9 cellular contexts compared by ENCODE assay signal in the genomic region with DNA sequence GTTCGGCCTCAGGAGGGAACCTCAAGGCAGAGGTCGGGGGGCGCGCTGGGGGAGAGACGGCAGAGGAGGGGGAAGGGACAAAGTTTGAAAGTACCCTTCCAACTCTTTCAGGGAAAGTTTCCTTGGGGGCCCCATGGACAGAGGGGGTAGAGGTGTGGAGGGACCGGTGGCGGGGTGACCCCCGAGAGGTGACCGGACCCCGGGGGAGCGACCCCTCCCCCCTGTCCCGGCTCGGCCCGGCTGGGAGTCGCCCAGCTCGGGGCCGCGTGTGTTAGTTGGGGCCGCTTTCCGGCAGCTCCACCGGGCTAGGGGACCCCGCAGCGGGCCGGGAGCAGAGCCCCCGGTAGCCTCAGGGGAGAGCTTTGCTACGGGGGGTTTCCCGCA. TPM values are rescaled to one million over a fixed set of nuclear protein-coding genes. Genes with fewer than 3 reads are reported as not detected.
DNase-seq lines count a peak whose midpoint lies in the region; ATAC-seq, FAIRE-seq and TF ChIP-seq lines count a peak whose summit lies in the region.
"Had no signal": no experiment of that assay in that cellular context is flagged by ENCODE, and none has a peak within 500 bp of the region (broad histone marks: within the 10 kb centered on the region; RNA-seq: fewer than 3 reads in every experiment).

No MANE protein-coding gene starts in this region.

- no peak for DNase-seq in activated CD4-positive, alpha-beta T cell treated with anti-CD3 and anti-CD28 coated beads, Interleukin-2, amount 10 ng/mL, durations not matched to agents 24 days and 14 days
- no peak for DNase-seq in activated CD4-positive, alpha-beta T cell treated with anti-CD3 and anti-CD28 coated beads for 1 hour
- peak; percentile 53 for DNase-seq in activated naive CD8-positive, alpha-beta T cell treated with anti-CD3 and anti-CD28 coated beads, Interleukin-2, amount 10 ng/mL, durations not matched to agents 7 days and 5 days
- DNase-seq in kidney epithelial cell (ENCODE audit: low read depth): no peak
- DNase-seq in thoracic aorta (ENCODE audit: low spot score): no peak
- DNase-seq in urothelium cell line (ENCODE audit: low spot score): no peak
- DNase-seq in GOT3 (lab: John Stamatoyannopoulos, UW): no peak

- H3K27ac ChIP-seq in thoracic aorta: peak overlapping the region; percentile 72 to 78

- intact Hi-C loops in activated CD4-positive, alpha-beta T cell treated with anti-CD3 and anti-CD28 coated beads, Interleukin-2, amount 10 ng/mL, durations not matched to agents 24 days and 14 days (cut with micrococcal nuclease): no loop called here

- no peaks in the 10 kb centered on the region for H3K9me3 ChIP-seq in thoracic aorta

- peaks cover 5% of the 10 kb centered on the region for H3K27me3 ChIP-seq in kidney epithelial cell (ENCODE audit: control insufficient read depth, insufficient read depth, low read length)
- H3K27me3 ChIP-seq in thoracic aorta (replicated peaks; ENCODE audit: insufficient read depth): no peaks in the 10 kb centered on the region

- peak overlapping the region; percentile 83 for H3K4me3 Mint-ChIP-seq in activated CD4-positive, alpha-beta T cell treated with anti-CD3 and anti-CD28 coated beads, Interleukin-2, amount 10 ng/mL, durations not matched to agents 24 days and 14 days
- H3K4me3 Mint-ChIP-seq in activated naive CD8-positive, alpha-beta T cell treated with anti-CD3 and anti-CD28 coated beads, Interleukin-2, amount 10 ng/mL, durations not matched to agents 7 days and 5 days: peak overlapping the region; percentile 60

- TF ChIP-seq CTCF in kidney epithelial cell (IDR thresholded peaks at IDR 0.05; ENCODE audit: insufficient read depth, low read length, poor library complexity, severe bottlenecking): no peak
- TF ChIP-seq CTCF in thoracic aorta (IDR thresholded peaks at IDR 0.05): no peak

- no peak for ATAC-seq in activated naive CD8-positive, alpha-beta T cell treated with anti-CD3 and anti-CD28 coated beads, Interleukin-2, amount 10 ng/mL, durations not matched to agents 7 days and 5 days (ENCODE audit: low read depth)
- no peak for ATAC-seq in thoracic aorta (ENCODE audit: insufficient number of reproducible peaks, low FRiP score, low read depth)
- ATAC-seq in HG03175 (IDR thresholded peaks at IDR 0.05; ENCODE audit: unreplicated experiment): no peak

- H3K27ac Mint-ChIP-seq in activated CD4-positive, alpha-beta T cell treated with anti-CD3 and anti-CD28 coated beads, Interleukin-2, amount 10 ng/mL, durations not matched to agents 24 days and 14 days: peak overlapping the region; percentile 73
- peak overlapping the region; percentile 68 for H3K27ac Mint-ChIP-seq in activated naive CD8-positive, alpha-beta T cell treated with anti-CD3 and anti-CD28 coated beads, Interleukin-2, amount 10 ng/mL, durations not matched to agents 7 days and 5 days

- H3K27me3 Mint-ChIP-seq in activated CD4-positive, alpha-beta T cell treated with anti-CD3 and anti-CD28 coated beads, Interleukin-2, amount 10 ng/mL, durations not matched to agents 24 days and 14 days: peaks cover 29% of the 10 kb centered on the region
- peaks cover 60% of the 10 kb centered on the region for H3K27me3 Mint-ChIP-seq in activated naive CD8-positive, alpha-beta T cell treated with anti-CD3 and anti-CD28 coated beads, Interleukin-2, amount 10 ng/mL, durations not matched to agents 7 days and 5 days

- H3K36me3 Mint-ChIP-seq in activated CD4-positive, alpha-beta T cell treated with anti-CD3 and anti-CD28 coated beads, Interleukin-2, amount 10 ng/mL, durations not matched to agents 24 days and 14 days (ENCODE audit: low read depth): peaks cover 5% of the 10 kb centered on the region
- no peaks in the 10 kb centered on the region for H3K36me3 Mint-ChIP-seq in activated naive CD8-positive, alpha-beta T cell treated with anti-CD3 and anti-CD28 coated beads, Interleukin-2, amount 10 ng/mL, durations not matched to agents 7 days and 5 days

- H3K4me1 ChIP-seq in thoracic aorta (ENCODE audit: control insufficient read depth in 1 of 2, low read depth in 2 of 2): peaks cover 13 to 59% of the 10 kb centered on the region in 2 donors

- peaks cover 39% of the 10 kb centered on the region for H3K4me1 Mint-ChIP-seq in activated CD4-positive, alpha-beta T cell treated with anti-CD3 and anti-CD28 coated beads, Interleukin-2, amount 10 ng/mL, durations not matched to agents 24 days and 14 days
- H3K4me1 Mint-ChIP-seq in activated naive CD8-positive, alpha-beta T cell treated with anti-CD3 and anti-CD28 coated beads, Interleukin-2, amount 10 ng/mL, durations not matched to agents 7 days and 5 days: peaks cover 28% of the 10 kb centered on the region

- POLR2A ChIA-PET in activated naive CD8-positive, alpha-beta T cell treated with anti-CD3 and anti-CD28 coated beads, Interleukin-2, amount 10 ng/mL, durations not matched to agents 7 days and 5 days (lab: Charles Lee): interaction anchor here (0.6 to 1.4 kb wide), 5 partner anchors 15 to 146 kb away, joined by 3 to 4 read pairs (median 3); a partner anchor contains a TSS

- H3K4me3 ChIP-seq in kidney epithelial cell (ENCODE audit: low read depth, low read length) (peak overlapping the region; percentile 26), thoracic aorta (peak overlapping the region; percentile 67)

- no peaks in the 10 kb centered on the region for H3K9me3 Mint-ChIP-seq in activated CD4-positive, alpha-beta T cell treated with anti-CD3 and anti-CD28 coated beads, Interleukin-2, amount 10 ng/mL, durations not matched to agents 24 days and 14 days
- no peaks in the 10 kb centered on the region for H3K9me3 Mint-ChIP-seq in activated naive CD8-positive, alpha-beta T cell treated with anti-CD3 and anti-CD28 coated beads, Interleukin-2, amount 10 ng/mL, durations not matched to agents 7 days and 5 days

- H3K36me3 ChIP-seq in kidney epithelial cell (ENCODE audit: control insufficient read depth, insufficient read depth, low read length): no peaks in the 10 kb centered on the region
- H3K36me3 ChIP-seq in thoracic aorta: no peaks in the 10 kb centered on the region

- FAIRE-seq in urothelium cell line (lab: Jason Lieb, UNC): no peak

RNA-seq across cellular contexts. Expression of a gene that starts 3.2 kb away (rescaled TPM):
- total RNA-seq in activated CD4-positive, alpha-beta T cell treated with anti-CD3 and anti-CD28 coated beads, Interleukin-2, amount 10 ng/mL, durations not matched to agents 24 days and 14 days: 27.7 and 28.9 TPM in 2 replicates
- total RNA-seq in activated naive CD8-positive, alpha-beta T cell treated with anti-CD3 and anti-CD28 coated beads, Interleukin-2, amount 10 ng/mL, durations not matched to agents 7 days and 5 days: 10 to 100 TPM in 1 of 2 experiments, 1 to 10 TPM in 1; 9.8 to 10.1 TPM
- 35.7 and 37.4 TPM in 2 replicates for total RNA-seq in kidney epithelial cell
- total RNA-seq in thoracic aorta: 10 to 100 TPM in 1 of 2 donors, 1 to 10 TPM in 1; 3.9 to 42.5 TPM

RNA-seq across cellular contexts. Expression of a gene that starts 18.7 kb away (rescaled TPM):
- not detected in 2 replicates for total RNA-seq in activated CD4-positive, alpha-beta T cell treated with anti-CD3 and anti-CD28 coated beads, Interleukin-2, amount 10 ng/mL, durations not matched to agents 24 days and 14 days
- total RNA-seq in activated naive CD8-positive, alpha-beta T cell treated with anti-CD3 and anti-CD28 coated beads, Interleukin-2, amount 10 ng/mL, durations not matched to agents 7 days and 5 days: not detected
- total RNA-seq in kidney epithelial cell (not detected in 2 replicates), thoracic aorta (not detected)
- total RNA-seq: Daoy had no signal

RNA-seq across cellular contexts. Expression of a gene that starts 39.6 kb away (rescaled TPM):
- 27.2 and 29.9 TPM in 2 replicates for total RNA-seq in activated CD4-positive, alpha-beta T cell treated with anti-CD3 and anti-CD28 coated beads, Interleukin-2, amount 10 ng/mL, durations not matched to agents 24 days and 14 days
- 10 to 100 TPM; 22.2 to 23.3 TPM for total RNA-seq in activated naive CD8-positive, alpha-beta T cell treated with anti-CD3 and anti-CD28 coated beads, Interleukin-2, amount 10 ng/mL, durations not matched to agents 7 days and 5 days
- total RNA-seq in kidney epithelial cell (28.6 and 45.0 TPM in 2 replicates), thoracic aorta (10 to 100 TPM; 33.0 to 45.1 TPM)

RNA-seq across cellular contexts. Expression of a gene that starts 44.7 kb away (rescaled TPM):
- total RNA-seq in activated CD4-positive, alpha-beta T cell treated with anti-CD3 and anti-CD28 coated beads, Interleukin-2, amount 10 ng/mL, durations not matched to agents 24 days and 14 days: 460 and 480 TPM in 2 replicates
- 100 to 1,000 TPM; 328 to 368 TPM for total RNA-seq in activated naive CD8-positive, alpha-beta T cell treated with anti-CD3 and anti-CD28 coated beads, Interleukin-2, amount 10 ng/mL, durations not matched to agents 7 days and 5 days
- total RNA-seq in kidney epithelial cell (439 and 469 TPM in 2 replicates), thoracic aorta (100 to 1,000 TPM; 224 to 226 TPM)
